1 cellular context compared by ENCODE assay signal in genomic region chr2:43131890-43132522, GRCh38.
TF ChIP-seq lines count a peak whose summit lies in the region.

No MANE protein-coding gene starts in this region.

TF ChIP-seq in H1, 55 proteins besides CTCF, POLR2A, EP300 and RAD21 (continued from another document):
- TF ChIP-seq CEBPB (IDR thresholded peaks at IDR 0.05; ENCODE audit: low read depth, low read length) (no peak), KDM1A (IDR thresholded peaks at IDR 0.05; ENCODE audit: borderline replicate concordance, low read length) (no peak)
